12 cellular contexts compared by ENCODE assay signal in genomic region chr5:150085950-150086715, GRCh38. TPM values are rescaled to one million over a fixed set of nuclear protein-coding genes. Genes with fewer than 3 reads are reported as not detected.
DNase-seq lines count a peak whose midpoint lies in the region; ATAC-seq and TF ChIP-seq lines count a peak whose summit lies in the region.
"Had no signal": no experiment of that assay in that cellular context is flagged by ENCODE, and none has a peak within 500 bp of the region (broad histone marks: within the 10 kb centered on the region; RNA-seq: fewer than 3 reads in every experiment).

TSS of gene CSF1R (minus strand) at chr5:150086554. CDS start at chr5:150086427, 127 bp downstream.

- no peaks in the 10 kb centered on the region for H3K9me2 ChIP-seq in PC-3 (replicated peaks; ENCODE audit: low read length)

- no peak for TF ChIP-seq CTCF in PC-3 (conservative IDR thresholded peaks at IDR 0.05; ENCODE audit: low read depth, low read length)
- TF ChIP-seq CTCF in sigmoid colon (IDR thresholded peaks at IDR 0.05): no peak

- H3F3A ChIP-seq in PC-3 (ENCODE audit: low read length, unreplicated experiment): no peaks in the 10 kb centered on the region

- CTCF ChIA-PET in PC-3 (lab: Charles Lee): no interaction called here

- H3K9me3 ChIP-seq in BLaER1 treated with 17β-estradiol and CSF1 and Interleukin-3, amounts not matched to agents 10 nM and 100 nM (replicated peaks in 1 of 11): no peaks in the 10 kb centered on the region
- no peaks in the 10 kb centered on the region for H3K9me3 ChIP-seq in PC-3 (ENCODE audit: low read length)
- H3K9me3 ChIP-seq in sigmoid colon: no peaks in the 10 kb centered on the region

- DNase-seq in PC-3 (no peak), left ventricle myocardium superior (no peak), sigmoid colon (no peak), NCI-H2107 (lab: John Stamatoyannopoulos, UW) (no peak), 8988T (no peak)
- no peak for DNase-seq in effector CD4-positive, alpha-beta T cell
- DNase-seq: activated CD4-positive, CD25-positive, alpha-beta regulatory T cell treated with anti-CD3 and anti-CD28 coated beads, Interleukin-2, amount 50 U/mL, for 72 hours; NCI-H2081; occipital lobe had no signal

- 82 to 83% methylated on average over 9 of the region's 9 CpGs for WGBS in sigmoid colon, 2 donors

- H4K20me1 ChIP-seq in BLaER1 treated with 17β-estradiol and CSF1 and Interleukin-3, amounts not matched to agents 10 nM and 100 nM: peaks cover 0 to 4% (median 0%) of the 10 kb centered on the region in 11 experiments; a peak in 1 of 22 replicates
- H4K20me1 ChIP-seq in PC-3 (ENCODE audit: low read length): no peaks in the 10 kb centered on the region

- H2AFZ ChIP-seq in PC-3 (ENCODE audit: low read length): no peak within 1 kb of the TSS

- POLR2A ChIA-PET in PC-3 (lab: Charles Lee; ENCODE audit: unreplicated experiment): no interaction called here

- peaks cover 0 to 5% (median 0%) of the 10 kb centered on the region in 11 experiments; a peak in 8 of 22 replicates for H3K36me3 ChIP-seq in BLaER1 treated with 17β-estradiol and CSF1 and Interleukin-3, amounts not matched to agents 10 nM and 100 nM
- H3K36me3 ChIP-seq in PC-3 (ENCODE audit: low read depth, low read length) (no peaks in the 10 kb centered on the region), sigmoid colon (no peaks in the 10 kb centered on the region)

- 0 out of 2 replicates have a peak, but pooled peaks have one; percentile 15 for ATAC-seq in PC-3
- ATAC-seq in left ventricle myocardium superior: peak; percentile 34
- no peak for ATAC-seq in HG03196 (IDR thresholded peaks at IDR 0.05; ENCODE audit: unreplicated experiment)

- H3K4me2 ChIP-seq in BLaER1 treated with 17β-estradiol and CSF1 and Interleukin-3, amounts not matched to agents 10 nM and 100 nM: peak within 1 kb of the TSS; percentile 21 to 99 (median 95); a peak in 18 of 22 replicates
- no peak within 1 kb of the TSS for H3K4me2 ChIP-seq in PC-3 (ENCODE audit: low read length)

- peak within 1 kb of the TSS in 7 of 11 experiments; percentile 23 to 89 (median 79); a peak in 13 of 22 replicates for H3K9ac ChIP-seq in BLaER1 treated with 17β-estradiol and CSF1 and Interleukin-3, amounts not matched to agents 10 nM and 100 nM
- no peak within 1 kb of the TSS for H3K9ac ChIP-seq in PC-3 (ENCODE audit: low read length)

- H3K4me1 ChIP-seq in BLaER1 treated with 17β-estradiol and CSF1 and Interleukin-3, amounts not matched to agents 10 nM and 100 nM: peaks cover 51 to 96% (median 75%) of the 10 kb centered on the region in 10 experiments
- H3K4me1 ChIP-seq in PC-3 (ENCODE audit: insufficient read depth, low read length) (no peaks in the 10 kb centered on the region; the same call in 1 of the 2 replicates), sigmoid colon (no peaks in the 10 kb centered on the region)

- TF ChIP-seq EP300 in sigmoid colon (IDR thresholded peaks at IDR 0.05): no peak

- peak within 1 kb of the TSS; percentile 6 to 96 (median 86); a peak in 21 of 22 replicates for H3K27ac ChIP-seq in BLaER1 treated with 17β-estradiol and CSF1 and Interleukin-3, amounts not matched to agents 10 nM and 100 nM
- no peak within 1 kb of the TSS for H3K27ac ChIP-seq in PC-3 (ENCODE audit: low read length)
- peak within 1 kb of the TSS in 3 of 4 donors; percentile 10 to 39 (median 16) for H3K27ac ChIP-seq in sigmoid colon

- H3K27me3 ChIP-seq in BLaER1 treated with 17β-estradiol and CSF1 and Interleukin-3, amounts not matched to agents 10 nM and 100 nM: no peaks in the 10 kb centered on the region
- H3K27me3 ChIP-seq in PC-3 (ENCODE audit: low read length) (peaks cover 59% of the 10 kb centered on the region), sigmoid colon (peaks cover 0 to 3% (median 3%) of the 10 kb centered on the region in 3 donors)

- peak within 1 kb of the TSS in 7 of 10 experiments; percentile 43 to 75 (median 70); a peak in 13 of 20 replicates for H3K4me3 ChIP-seq in BLaER1 treated with 17β-estradiol and CSF1 and Interleukin-3, amounts not matched to agents 10 nM and 100 nM
- H3K4me3 ChIP-seq in PC-3 (ENCODE audit: low read length) (no peak within 1 kb of the TSS), sigmoid colon (peak within 1 kb of the TSS in 3 of 4 donors; percentile 15 to 41 (median 32))

- intact Hi-C loops in PC-3 (cut with micrococcal nuclease) (no loop called here), left ventricle myocardium superior (cut with micrococcal nuclease) (no loop called here), sigmoid colon (cut with DNase I) (no loop called here)

- H3K79me2 ChIP-seq in PC-3 (ENCODE audit: low read length): no peaks in the 10 kb centered on the region

- no TSS peak for BruUV-seq in PC-3 (replicated peaks; lab: Mats Ljungman, UMichigan)

- no peak for TF ChIP-seq POLR2A in sigmoid colon (IDR thresholded peaks at IDR 0.05)

RNA-seq across cellular contexts. Expression of gene CSF1R, which starts in this region (rescaled TPM):
- total RNA-seq in PC-3 (2014; rRNA removed) (not detected in 2 replicates), left ventricle myocardium superior (20.1 TPM), sigmoid colon (10 to 100 TPM; 21.9 to 44.4 (median 36.0) TPM)
- polyA plus RNA-seq in sigmoid colon: 10 to 100 TPM; 10.8 to 26.1 (median 16.3) TPM
- total RNA-seq: endothelial cell of umbilical vein had no signal
- polyA plus RNA-seq: endothelial cell of umbilical vein had no signal

Comparison
In these comparisons a context has a peak if more than half of its experiments do, and no peak if none do; other contexts are left out.
1. RNA of gene CSF1R (total RNA-seq): 21.9 to 44.4 TPM in sigmoid colon and 20.1 TPM in left ventricle myocardium superior (single experiment); not detected in PC-3; every median in the first group is over 10 times any median in the second.
2. Peak in ATAC-seq in PC-3; RNA of the gene not detected or under 1 TPM.